Comparison of ENCODE assay signal across 7 cellular contexts in the genomic region with DNA sequence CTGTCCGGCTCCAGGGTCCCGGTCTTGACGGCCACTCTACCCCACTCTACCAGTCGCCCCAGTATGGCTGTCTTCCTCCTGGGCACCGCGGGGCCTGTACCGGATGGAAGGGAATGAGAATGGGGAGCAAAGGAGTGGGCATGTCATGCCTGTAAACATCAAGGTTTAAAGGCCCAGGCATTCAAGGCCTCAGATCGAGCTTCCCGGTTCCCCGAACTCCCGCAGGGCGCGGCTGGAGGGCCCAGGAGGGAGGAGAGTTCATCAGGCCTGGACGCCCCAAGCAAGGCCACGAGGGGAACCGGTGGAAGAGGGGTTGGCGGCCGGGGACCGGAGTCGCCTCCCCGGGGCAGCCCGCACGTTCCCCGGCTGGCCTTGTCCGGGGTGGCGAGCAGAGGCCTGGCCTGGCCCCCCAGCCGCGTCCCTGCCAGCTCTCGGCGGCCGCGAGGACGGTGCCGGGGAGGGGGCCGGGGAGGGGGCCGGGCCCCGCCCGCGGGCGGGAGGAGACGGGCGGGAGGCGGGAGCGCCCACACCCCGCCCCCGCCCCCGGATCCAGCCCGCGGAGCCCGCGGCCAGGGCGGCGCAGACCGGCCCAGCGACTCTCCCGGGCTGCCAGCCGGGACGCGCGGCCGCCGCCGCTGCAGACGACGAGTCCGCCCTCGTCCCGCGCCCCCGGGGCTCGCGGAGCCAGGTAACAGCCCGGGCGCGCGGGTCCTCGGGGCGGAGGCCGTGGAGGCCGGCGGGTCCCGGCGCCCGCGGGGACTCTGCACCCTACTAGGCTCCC. TPM values are rescaled to one million over a fixed set of nuclear protein-coding genes. Genes with fewer than 3 reads are reported as not detected.
DNase-seq lines count a peak whose midpoint lies in the region; ATAC-seq and TF ChIP-seq lines count a peak whose summit lies in the region.

A gene with protein sequence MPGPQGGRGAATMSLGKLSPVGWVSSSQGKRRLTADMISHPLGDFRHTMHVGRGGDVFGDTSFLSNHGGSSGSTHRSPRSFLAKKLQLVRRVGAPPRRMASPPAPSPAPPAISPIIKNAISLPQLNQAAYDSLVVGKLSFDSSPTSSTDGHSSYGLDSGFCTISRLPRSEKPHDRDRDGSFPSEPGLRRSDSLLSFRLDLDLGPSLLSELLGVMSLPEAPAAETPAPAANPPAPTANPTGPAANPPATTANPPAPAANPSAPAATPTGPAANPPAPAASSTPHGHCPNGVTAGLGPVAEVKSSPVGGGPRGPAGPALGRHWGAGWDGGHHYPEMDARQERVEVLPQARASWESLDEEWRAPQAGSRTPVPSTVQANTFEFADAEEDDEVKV (plus strand): TSS at position 580 of the 781 bp plus-strand sequence. CDS start 5,870 bp downstream, outside the sequence.

- TF ChIP-seq RAD21 in HCT116 (IDR thresholded peaks at IDR 0.05; ENCODE audit: low read depth), result no peak

- RAD21 ChIA-PET in HCT116 (lab: Charles Lee; ENCODE audit: low non-redundant PET in 1 of 2, low total read pairs in 2 of 2, uncharacterized antibody in 2 of 2, unreplicated experiment in 2 of 2), result interaction anchor here in 1 of 2 experiments (0.6 kb wide), 1 partner anchor 11 kb away, joined by 9 read pairs; no protein-coding TSS in a partner anchor

- no peaks in the 10 kb centered on the region for H4K20me1 ChIP-seq in HCT116 (ENCODE audit: insufficient read depth)

- H3K9ac ChIP-seq in HCT116 (ENCODE audit: low read length), result peak within 1 kb of the TSS; percentile 95

- peak; percentile 91 for TF ChIP-seq POLR2A in HCT116 (IDR thresholded peaks at IDR 0.05; ENCODE audit: borderline replicate concordance, extremely low read depth, insufficient read depth, insufficient read length)

- ATAC-seq in HCT116 (peak; percentile 61), GM18907 (IDR thresholded peaks at IDR 0.05; ENCODE audit: unreplicated experiment) (no peak), HG03521 (IDR thresholded peaks at IDR 0.05; ENCODE audit: unreplicated experiment) (no peak), HG02884 (IDR thresholded peaks at IDR 0.05; ENCODE audit: unreplicated experiment) (no peak)
- ATAC-seq in activated T-cell treated with anti-CD3 and anti-CD28 coated beads, Interleukin-2, amount 50 U/mL, for 72 hours (replicated peaks in 1 of 2), result peak; percentile 34 to 43

- TF ChIP-seq CTCF in HCT116 (IDR thresholded peaks at IDR 0.05 in 2 of 3, conservative IDR thresholded peaks at IDR 0.05 in 1 of 3; ENCODE audit: borderline replicate concordance in 1 of 3, insufficient read depth in 1 of 3, low read depth in 2 of 3, low read length in 2 of 3) (no peak), neural crest cell (conservative IDR thresholded peaks at IDR 0.05) (no peak)

- peak within 1 kb of the TSS; percentile 82 to 90 for H3K4me3 ChIP-seq in HCT116 (replicated peaks in 1 of 2; ENCODE audit: low read depth in 1 of 2, low read length in 2 of 2)

- H3K4me2 ChIP-seq in HCT116 (ENCODE audit: low read length), result peak within 1 kb of the TSS; percentile 93

- BruUV-seq in HCT116 (replicated peaks; lab: Mats Ljungman, UMichigan), result TSS peak; percentile 60

- peaks cover 0 to 18% of the 10 kb centered on the region in 2 experiments; a peak in 1 of 4 replicates for H3K36me3 ChIP-seq in HCT116 (ENCODE audit: control insufficient read depth in 1 of 2, insufficient read depth in 2 of 2, low read length in 2 of 2)

- POLR2A ChIA-PET in HCT116 (lab: Charles Lee), result interaction anchor here (0.6 to 0.9 kb wide), 3 partner anchors 13 to 159 kb away, joined by 3 to 6 read pairs (median 3); no protein-coding TSS in a partner anchor

- peak within 1 kb of the TSS; percentile 99 for H3K27ac ChIP-seq in HCT116 (ENCODE audit: low read depth, low read length)

- no peak within 1 kb of the TSS for H3K27ac Mint-ChIP-seq in activated T-cell treated with anti-CD3 and anti-CD28 coated beads, Interleukin-2, amount 50 U/mL, for 72 hours
- H3K27ac Mint-ChIP-seq in neural crest cell (ENCODE audit: unreplicated experiment), result peak within 1 kb of the TSS; percentile 67

- peaks cover 47% of the 10 kb centered on the region for H3K79me2 ChIP-seq in HCT116 (ENCODE audit: insufficient read depth, low read length)

- H3K9me2 ChIP-seq in HCT116 (ENCODE audit: insufficient read depth), result no peaks in the 10 kb centered on the region

- intact Hi-C loops in HCT116 (cut with micrococcal nuclease), result no loop called here

- H2AFZ ChIP-seq in HCT116 (ENCODE audit: low read depth, low read length, poor library complexity, severe bottlenecking), result no peak within 1 kb of the TSS

- H3K4me1 ChIP-seq in HCT116 (ENCODE audit: control insufficient read depth in 1 of 2, insufficient read depth in 2 of 2, low read length in 2 of 2), result peaks cover 42 to 63% of the 10 kb centered on the region in 2 experiments

- no peaks in the 10 kb centered on the region for H3K27me3 ChIP-seq in HCT116 (ENCODE audit: insufficient read depth, low read length)

- CTCF ChIA-PET in HCT116 (lab: Charles Lee), result interaction anchor here (0.8 to 1.2 kb wide), 2 partner anchors 14 to 17 kb away, joined by 3 to 5 read pairs; no protein-coding TSS in a partner anchor

- H3K4me3 Mint-ChIP-seq in activated T-cell treated with anti-CD3 and anti-CD28 coated beads, Interleukin-2, amount 50 U/mL, for 72 hours, result peak within 1 kb of the TSS; percentile 79 to 84
- peak within 1 kb of the TSS; percentile 93 for H3K4me3 Mint-ChIP-seq in neural crest cell

- H3K36me3 Mint-ChIP-seq in activated T-cell treated with anti-CD3 and anti-CD28 coated beads, Interleukin-2, amount 50 U/mL, for 72 hours (ENCODE audit: insufficient read depth in 2 of 2), result peaks cover 0 to 2% of the 10 kb centered on the region in 2 donors
- no peaks in the 10 kb centered on the region for H3K36me3 Mint-ChIP-seq in neural crest cell (ENCODE audit: low read depth)

- peaks cover 24% of the 10 kb centered on the region for H3K4me1 Mint-ChIP-seq in activated T-cell treated with anti-CD3 and anti-CD28 coated beads, Interleukin-2, amount 50 U/mL, for 72 hours (ENCODE audit: low read depth)
- peaks cover 43% of the 10 kb centered on the region for H3K4me1 Mint-ChIP-seq in neural crest cell

- no peaks in the 10 kb centered on the region for H3K9me3 ChIP-seq in HCT116 (ENCODE audit: control insufficient read depth in 1 of 2, insufficient read depth in 1 of 2, low read depth in 1 of 2, low read length in 2 of 2)

- H3K27me3 Mint-ChIP-seq in activated T-cell treated with anti-CD3 and anti-CD28 coated beads, Interleukin-2, amount 50 U/mL, for 72 hours (ENCODE audit: low read depth), result peaks cover 54% of the 10 kb centered on the region
- peaks cover 34% of the 10 kb centered on the region for H3K27me3 Mint-ChIP-seq in neural crest cell (ENCODE audit: low read depth)

- no peaks in the 10 kb centered on the region for H3K9me3 Mint-ChIP-seq in activated T-cell treated with anti-CD3 and anti-CD28 coated beads, Interleukin-2, amount 50 U/mL, for 72 hours
- H3K9me3 Mint-ChIP-seq in neural crest cell, result no peaks in the 10 kb centered on the region

- no peak for DNase-seq in HCT116 (ENCODE audit: low read depth, low spot score)
- DNase-seq in activated T-cell treated with anti-CD3 and anti-CD28 coated beads, Interleukin-2, amount 50 U/mL, for 72 hours, result peak in 1 of 2 donors; percentile 33
- peak; percentile 70 for DNase-seq in glomerular visceral epithelial cell (ENCODE audit: extremely low spot score)
- no peak for DNase-seq in neural crest cell (ENCODE audit: low read depth, low spot score)

TF ChIP-seq in HCT116, 20 proteins besides CTCF, POLR2A, EP300 and RAD21:
- peak; percentile 17 for TF ChIP-seq YY1 (IDR thresholded peaks at IDR 0.05; ENCODE audit: extremely low read depth, insufficient replicate concordance, low read depth, low read length)
- TF ChIP-seq SRF (IDR thresholded peaks at IDR 0.05; ENCODE audit: low read depth), result no peak
- TF ChIP-seq ZFX (IDR thresholded peaks at IDR 0.05), result peak; percentile 95
- peak; percentile 91 for TF ChIP-seq POLR2AphosphoS5 (IDR thresholded peaks at IDR 0.05; ENCODE audit: low read depth, low read length)
- TF ChIP-seq, protein P1, sequence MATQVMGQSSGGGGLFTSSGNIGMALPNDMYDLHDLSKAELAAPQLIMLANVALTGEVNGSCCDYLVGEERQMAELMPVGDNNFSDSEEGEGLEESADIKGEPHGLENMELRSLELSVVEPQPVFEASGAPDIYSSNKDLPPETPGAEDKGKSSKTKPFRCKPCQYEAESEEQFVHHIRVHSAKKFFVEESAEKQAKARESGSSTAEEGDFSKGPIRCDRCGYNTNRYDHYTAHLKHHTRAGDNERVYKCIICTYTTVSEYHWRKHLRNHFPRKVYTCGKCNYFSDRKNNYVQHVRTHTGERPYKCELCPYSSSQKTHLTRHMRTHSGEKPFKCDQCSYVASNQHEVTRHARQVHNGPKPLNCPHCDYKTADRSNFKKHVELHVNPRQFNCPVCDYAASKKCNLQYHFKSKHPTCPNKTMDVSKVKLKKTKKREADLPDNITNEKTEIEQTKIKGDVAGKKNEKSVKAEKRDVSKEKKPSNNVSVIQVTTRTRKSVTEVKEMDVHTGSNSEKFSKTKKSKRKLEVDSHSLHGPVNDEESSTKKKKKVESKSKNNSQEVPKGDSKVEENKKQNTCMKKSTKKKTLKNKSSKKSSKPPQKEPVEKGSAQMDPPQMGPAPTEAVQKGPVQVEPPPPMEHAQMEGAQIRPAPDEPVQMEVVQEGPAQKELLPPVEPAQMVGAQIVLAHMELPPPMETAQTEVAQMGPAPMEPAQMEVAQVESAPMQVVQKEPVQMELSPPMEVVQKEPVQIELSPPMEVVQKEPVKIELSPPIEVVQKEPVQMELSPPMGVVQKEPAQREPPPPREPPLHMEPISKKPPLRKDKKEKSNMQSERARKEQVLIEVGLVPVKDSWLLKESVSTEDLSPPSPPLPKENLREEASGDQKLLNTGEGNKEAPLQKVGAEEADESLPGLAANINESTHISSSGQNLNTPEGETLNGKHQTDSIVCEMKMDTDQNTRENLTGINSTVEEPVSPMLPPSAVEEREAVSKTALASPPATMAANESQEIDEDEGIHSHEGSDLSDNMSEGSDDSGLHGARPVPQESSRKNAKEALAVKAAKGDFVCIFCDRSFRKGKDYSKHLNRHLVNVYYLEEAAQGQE (IDR thresholded peaks at IDR 0.05; ENCODE audit: low read depth), result no peak
- TF ChIP-seq JUND (IDR thresholded peaks at IDR 0.05), result no peak

RNA-seq across cellular contexts. Expression of the gene that starts here (rescaled TPM):
- 160 TPM for total RNA-seq in HCT116 (2021; ENCODE audit: unreplicated experiment)
- 184 and 199 TPM in 2 replicates for polyA plus RNA-seq in HCT116 (2012)
- total RNA-seq in activated T-cell treated with anti-CD3 and anti-CD28 coated beads, Interleukin-2, amount 50 U/mL, for 72 hours, result 1 to 10 TPM; 4.0 to 4.6 TPM
- total RNA-seq in neural crest cell, result 22.6 and 26.1 TPM in 2 replicates

Comparison
In these comparisons a context has a peak if more than half of its experiments do, and no peak if none do; other contexts are left out.
1. ATAC-seq: peak in HCT116 (single experiment) and activated T-cell treated with anti-CD3 and anti-CD28 coated beads, Interleukin-2, amount 50 U/mL, for 72 hours (2 of 2); none in GM18907 (single experiment), HG03521 (single experiment) and HG02884 (single experiment).